ENCODE assay signal across 15 cellular contexts in genomic region chr17:58002154-58002553, GRCh38. TPM values are rescaled to one million over a fixed set of nuclear protein-coding genes. Genes with fewer than 3 reads are reported as not detected.
DNase-seq lines count a peak whose midpoint lies in the region; ATAC-seq and TF ChIP-seq lines count a peak whose summit lies in the region.
"Had no signal": no experiment of that assay in that cellular context is flagged by ENCODE, and none has a peak within 500 bp of the region (broad histone marks: within the 10 kb centered on the region; RNA-seq: fewer than 3 reads in every experiment).

No MANE protein-coding gene starts in this region.

- in situ Hi-C loops in gastrocnemius medialis (cut with MboI; ENCODE audit: low sequenced_read_pairs in 4 of 4), result loop anchor here in 2 of 4 donors (10.0 to 25.0 kb wide), 2 partner anchors 110 to 113 kb away; no protein-coding TSS in a partner anchor

- peaks cover 45% of the 10 kb centered on the region for H3K4me1 ChIP-seq in adipocyte (ENCODE audit: control insufficient read depth, insufficient read depth, low read length)
- peaks cover 60 to 62% of the 10 kb centered on the region in 2 donors for H3K4me1 ChIP-seq in gastrocnemius medialis

- intact Hi-C loops in gastrocnemius medialis (cut with DNase I; ENCODE audit: low total_unique reads) (loop anchor here (10.0 kb wide), 1 partner anchor 337 kb away; no protein-coding TSS in a partner anchor), left ventricle myocardium superior (cut with micrococcal nuclease) (loop anchor here (10.0 kb wide), 2 partner anchors 83 to 113 kb away; partner anchors contain the start of gene DYNLL2)

- TF ChIP-seq CTCF in gastrocnemius medialis (IDR thresholded peaks at IDR 0.05 in 4 of 5, conservative IDR thresholded peaks at IDR 0.05 in 1 of 5), result no peak

- H3K36me3 Mint-ChIP-seq in activated T-cell treated with anti-CD3 and anti-CD28 coated beads, Interleukin-2, amount 50 U/mL, for 4 hours (ENCODE audit: insufficient read depth), result peaks cover 50% of the 10 kb centered on the region

- H3K9me3 ChIP-seq in adipocyte (ENCODE audit: control insufficient read depth, low read length) (no peaks in the 10 kb centered on the region), gastrocnemius medialis (no peaks in the 10 kb centered on the region)
- H3K9me3 ChIP-seq: adrenal gland had no signal

- peaks cover 65% of the 10 kb centered on the region for H3K4me1 Mint-ChIP-seq in activated T-cell treated with anti-CD3 and anti-CD28 coated beads, Interleukin-2, amount 50 U/mL, for 4 hours (ENCODE audit: low read depth)

- H3K27me3 ChIP-seq in adipocyte (replicated peaks; ENCODE audit: control insufficient read depth, insufficient read depth, low read length) (no peaks in the 10 kb centered on the region), gastrocnemius medialis (no peaks in the 10 kb centered on the region)
- H3K27me3 ChIP-seq: adrenal gland had no signal

- TF ChIP-seq POLR2A in gastrocnemius medialis (IDR thresholded peaks at IDR 0.05), result no peak

- peak overlapping the region; percentile 58 for H3K9ac ChIP-seq in adipocyte (ENCODE audit: low read length)

- H3K4me3 ChIP-seq in adipocyte (ENCODE audit: low read length) (no peak overlapping the region), gastrocnemius medialis (no peak overlapping the region)
- H3K4me3 ChIP-seq: adrenal gland had no signal

- peak overlapping the region; percentile 99 for H3K4me3 Mint-ChIP-seq in activated T-cell treated with anti-CD3 and anti-CD28 coated beads, Interleukin-2, amount 50 U/mL, for 4 hours

- DNase-seq in activated T-cell treated with anti-CD3 and anti-CD28 coated beads, Interleukin-2, amount 50 U/mL, for 4 hours, result no peak
- DNase-seq in activated T-cell treated with anti-CD3 and anti-CD28 coated beads, Interleukin-2, amount 50 U/mL, for 1 hour, result no peak
- peak; percentile 13 for DNase-seq in NAMALWA (ENCODE audit: low spot score)
- no peak for DNase-seq in adipocyte (ENCODE audit: low read depth)
- DNase-seq in gastrocnemius medialis, result no peak
- DNase-seq in pons (ENCODE audit: low spot score), result no peak
- DNase-seq in GDM1 (lab: John Stamatoyannopoulos, UW), result no peak
- DNase-seq in left ventricle myocardium superior, result no peak
- DNase-seq: activated CD4-positive, alpha-beta T cell treated with anti-CD3 and anti-CD28 coated beads, Interleukin-2, amount 50 U/mL, for 48 hours; adrenal gland; cortex of kidney; DMS 273 treated with DMSO at 0.1 percent for 48 hours; NCI-H1092 treated with DMSO at 0.1 percent for 48 hours; stimulated activated CD4-positive, alpha-beta T cell treated with anti-CD3 and anti-CD28 coated beads, Interleukin-12 subunit alpha, Interleukin-12 subunit beta, amount 100 ng/mL, for 4 hours; T-helper 2 cell had no signal

- H3K27me3 Mint-ChIP-seq in activated T-cell treated with anti-CD3 and anti-CD28 coated beads, Interleukin-2, amount 50 U/mL, for 4 hours (ENCODE audit: low read depth), result no peaks in the 10 kb centered on the region

- peaks cover 85% of the 10 kb centered on the region for H3K36me3 ChIP-seq in adipocyte (ENCODE audit: control insufficient read depth, insufficient read depth, low read length, severe bottlenecking)
- peaks cover 0 to 61% of the 10 kb centered on the region in 2 donors for H3K36me3 ChIP-seq in gastrocnemius medialis

- no peaks in the 10 kb centered on the region for H3K9me3 Mint-ChIP-seq in activated T-cell treated with anti-CD3 and anti-CD28 coated beads, Interleukin-2, amount 50 U/mL, for 4 hours

- H3K27ac ChIP-seq in gastrocnemius medialis, result peak overlapping the region in 3 of 4 donors; percentile 20 to 99 (median 30)
- H3K27ac ChIP-seq: adrenal gland had no signal

- ATAC-seq in activated T-cell treated with anti-CD3 and anti-CD28 coated beads, Interleukin-2, amount 50 U/mL, for 4 hours, result no peak
- ATAC-seq in gastrocnemius medialis, result no peak
- no peak for ATAC-seq in left ventricle myocardium superior

RNA-seq across cellular contexts. Expression of gene SRSF1, which starts 4.9 kb away (rescaled TPM):
- total RNA-seq in activated T-cell treated with anti-CD3 and anti-CD28 coated beads, Interleukin-2, amount 50 U/mL, for 4 hours, result 100 to 1,000 TPM; 588 to 666 (median 647) TPM
- total RNA-seq in gastrocnemius medialis, result 10 to 100 TPM; 69.4 to 85.4 (median 82.2) TPM
- total RNA-seq in left ventricle myocardium superior, result 98.1 TPM

RNA-seq across cellular contexts. Expression of gene VEZF1, which starts 14.1 kb away (rescaled TPM):
- total RNA-seq in activated T-cell treated with anti-CD3 and anti-CD28 coated beads, Interleukin-2, amount 50 U/mL, for 4 hours, result 10 to 100 TPM; 23.8 to 25.1 (median 24.1) TPM
- total RNA-seq in gastrocnemius medialis (100 to 1,000 TPM in 3 of 4 donors, 10 to 100 TPM in 1; 99.9 to 137 (median 106) TPM), left ventricle myocardium superior (77.6 TPM)

RNA-seq across cellular contexts. Expression of gene CUEDC1, which starts 46.9 kb away (rescaled TPM):
- under 1 TPM; 0.41 to 0.63 (median 0.58) TPM for total RNA-seq in activated T-cell treated with anti-CD3 and anti-CD28 coated beads, Interleukin-2, amount 50 U/mL, for 4 hours
- total RNA-seq in gastrocnemius medialis (10 to 100 TPM; 31.2 to 43.9 (median 34.3) TPM), left ventricle myocardium superior (55.0 TPM)

Comparison
In these comparisons a context has a peak if more than half of its experiments do, and no peak if none do; other contexts are left out.
1. RNA of gene CUEDC1, which starts 46.9 kb away (total RNA-seq): 55.0 TPM in left ventricle myocardium superior (single experiment) and 31.2 to 43.9 TPM in gastrocnemius medialis; 0.41 to 0.63 TPM in activated T-cell treated with anti-CD3 and anti-CD28 coated beads, Interleukin-2, amount 50 U/mL, for 4 hours; every median in the first group is over 10 times any median in the second.